Comparison of ENCODE assay signal across 1 cellular context in the genomic region with DNA sequence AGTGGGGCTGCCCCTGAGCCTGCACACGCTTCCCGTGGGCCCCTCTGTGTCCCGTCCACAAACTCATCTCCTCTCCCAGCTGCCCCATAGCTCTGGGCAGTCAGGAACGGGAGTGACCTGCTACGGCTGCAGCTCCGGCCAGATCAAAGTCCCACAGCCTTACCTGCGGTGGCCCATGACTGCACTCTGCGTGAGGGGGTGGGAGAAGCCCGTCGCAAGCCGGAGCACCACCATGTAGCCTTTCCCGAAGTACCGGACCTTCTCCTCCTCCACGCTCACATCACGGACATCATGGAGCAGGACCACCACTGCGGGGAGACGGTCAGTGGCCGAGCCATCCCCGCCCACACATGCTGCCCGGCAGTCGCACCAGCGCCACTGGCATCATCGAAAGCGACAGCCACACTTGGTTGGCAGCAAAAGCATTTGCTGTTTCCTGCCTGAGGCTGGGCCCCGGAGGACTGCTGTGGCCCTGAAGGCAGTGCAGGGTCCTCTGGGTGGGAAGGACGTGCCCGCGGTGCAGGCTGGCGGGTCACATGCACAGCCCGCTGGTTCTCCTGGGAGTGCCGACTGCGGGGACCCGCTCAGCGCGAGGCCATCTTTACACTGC.
TF ChIP-seq lines count a peak whose summit lies in the region.

No MANE protein-coding gene starts in this region.

TF ChIP-seq in H1, 55 proteins besides CTCF, POLR2A, EP300 and RAD21:
- no peak for TF ChIP-seq SIRT6 (IDR thresholded peaks at IDR 0.05; ENCODE audit: low read length)
- 0 out of 2 replicates have a peak, but pooled peaks have one; percentile 9 for TF ChIP-seq POLR2AphosphoS5 (IDR thresholded peaks at IDR 0.05; ENCODE audit: low read depth, low read length)
- no peak for TF ChIP-seq RXRA (IDR thresholded peaks at IDR 0.05; ENCODE audit: insufficient read depth, low read depth, low read length)
- TF ChIP-seq FOSL1 (IDR thresholded peaks at IDR 0.05; ENCODE audit: insufficient read depth, low read depth, low read length) = no peak
- TF ChIP-seq KDM5A (IDR thresholded peaks at IDR 0.05; ENCODE audit: low read length) = no peak
- no peak for TF ChIP-seq CREB1 (IDR thresholded peaks at IDR 0.05)
- TF ChIP-seq, protein P1, sequence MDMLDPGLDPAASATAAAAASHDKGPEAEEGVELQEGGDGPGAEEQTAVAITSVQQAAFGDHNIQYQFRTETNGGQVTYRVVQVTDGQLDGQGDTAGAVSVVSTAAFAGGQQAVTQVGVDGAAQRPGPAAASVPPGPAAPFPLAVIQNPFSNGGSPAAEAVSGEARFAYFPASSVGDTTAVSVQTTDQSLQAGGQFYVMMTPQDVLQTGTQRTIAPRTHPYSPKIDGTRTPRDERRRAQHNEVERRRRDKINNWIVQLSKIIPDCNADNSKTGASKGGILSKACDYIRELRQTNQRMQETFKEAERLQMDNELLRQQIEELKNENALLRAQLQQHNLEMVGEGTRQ (IDR thresholded peaks at IDR 0.05; ENCODE audit: low read length) = no peak
TF ChIP-seq in H1: peak in this region for 1.
